Comparison of ENCODE assay signal across 8 cellular contexts in genomic region chr2:106193977-106194778, GRCh38. TPM values are rescaled to one million over a fixed set of nuclear protein-coding genes. Genes with fewer than 3 reads are reported as not detected.
DNase-seq lines count a peak whose midpoint lies in the region; ATAC-seq, FAIRE-seq and TF ChIP-seq lines count a peak whose summit lies in the region.

UXS1 (minus strand) TSS chr2:106194301; CDS start chr2:106194241, 60 bp downstream.

- no peaks in the 10 kb centered on the region for H3K4me1 ChIP-seq in colonic mucosa

- DNase-seq in Ammon's horn (ENCODE audit: low spot score) = peak; percentile 96
- peak; percentile 89 for DNase-seq in GM19239 (ENCODE audit: insufficient read length, low spot score)
- DNase-seq in NCI-H524 treated with DMSO at 0.1 percent for 48 hours (lab: John Stamatoyannopoulos, UW) = peak; percentile 68
- DNase-seq in activated CD4-positive, alpha-beta T cell treated with anti-CD3 and anti-CD28 coated beads for 48 hours = peak; percentile 98
- peak; percentile 98 for DNase-seq in colonic mucosa
- peak; percentile 97 to 99 for DNase-seq in stimulated activated CD4-positive, alpha-beta T cell treated with anti-CD3 and anti-CD28 coated beads, Interleukin-1b, Interleukin-23, amount 100 ng/mL, for 4 hours (ENCODE audit: low read depth in 2 of 2)

- FAIRE-seq in GM19239 (lab: Jason Lieb, UNC) = peak; percentile 81

- peak within 1 kb of the TSS; percentile 86 for H3K4me3 ChIP-seq in colonic mucosa

- H3K9ac ChIP-seq in colonic mucosa (ENCODE audit: low read depth in 2 of 2, low read length in 2 of 2) = peak within 1 kb of the TSS; percentile 73 to 86

- no peak for TF ChIP-seq CTCF in colonic mucosa (IDR thresholded peaks at IDR 0.05)

- H3K27me3 ChIP-seq in colonic mucosa (no peaks in the 10 kb centered on the region), layer of hippocampus (ENCODE audit: control insufficient read depth, insufficient read depth, low read length) (no peaks in the 10 kb centered on the region)

- intact Hi-C loops in colonic mucosa (cut with DNase I) = no loop called here

- H3K36me3 ChIP-seq in colonic mucosa = no peaks in the 10 kb centered on the region

- peak; percentile 60 for ATAC-seq in HG03457 (IDR thresholded peaks at IDR 0.05; ENCODE audit: unreplicated experiment)

- H3K9me3 ChIP-seq in colonic mucosa = no peaks in the 10 kb centered on the region

- H3K27ac ChIP-seq in colonic mucosa (peak within 1 kb of the TSS; percentile 81), layer of hippocampus (ENCODE audit: low read depth, low read length) (peak within 1 kb of the TSS; percentile 73)

RNA-seq across cellular contexts. Expression of gene UXS1, which starts in this region (rescaled TPM):
- 10 to 100 TPM; 31.0 to 34.4 TPM for total RNA-seq in colonic mucosa

Comparison
In these comparisons a context has a peak if more than half of its experiments do, and no peak if none do; other contexts are left out.
1. Peak in every context shown above with its lines: DNase-seq, ATAC-seq, H3K4me3 ChIP-seq and H3K27ac ChIP-seq.